8 cellular contexts compared by ENCODE assay signal in genomic region chr6:18154507-18155272, GRCh38. TPM values are rescaled to one million over a fixed set of nuclear protein-coding genes. Genes with fewer than 3 reads are reported as not detected.
DNase-seq lines count a peak whose midpoint lies in the region; ATAC-seq lines count a peak whose summit lies in the region.

TSS of gene TPMT (minus strand) at chr6:18155077. CDS start at chr6:18149127, 5,950 bp downstream.

- no peaks in the 10 kb centered on the region for H3K27me3 ChIP-seq in BLaER1
- H3K27me3 ChIP-seq in iPS DF 6.9 (ENCODE audit: control insufficient read depth, insufficient read depth, low read length), result no peaks in the 10 kb centered on the region

- peak within 1 kb of the TSS; percentile 93 for H3K9ac ChIP-seq in BLaER1

- no peaks in the 10 kb centered on the region for H3K9me3 ChIP-seq in BLaER1
- H3K9me3 ChIP-seq in iPS DF 6.9 (ENCODE audit: control insufficient read depth, insufficient read depth, low read length), result no peaks in the 10 kb centered on the region

- peak within 1 kb of the TSS; percentile 100 for H3K4me3 ChIP-seq in BLaER1
- H3K4me3 ChIP-seq in iPS DF 6.9 (ENCODE audit: low read length), result peak within 1 kb of the TSS; percentile 98
- peak within 1 kb of the TSS; percentile 71 to 96 (median 92) for H3K4me3 ChIP-seq in skin epidermis

- ATAC-seq in GM18909 (IDR thresholded peaks at IDR 0.05; ENCODE audit: poor library complexity, unreplicated experiment) (peak; percentile 51), HG03135 (IDR thresholded peaks at IDR 0.05; ENCODE audit: unreplicated experiment) (peak; percentile 54)

- H3K36me3 ChIP-seq in BLaER1 (peaks cover 9% of the 10 kb centered on the region; the same call in 1 of the 2 replicates), iPS DF 6.9 (ENCODE audit: control insufficient read depth, insufficient read depth, low read length) (no peaks in the 10 kb centered on the region)

- DNase-seq in NCI-H460 (ENCODE audit: extremely low read depth, low read depth), result no peak
- DNase-seq in amygdala (lab: John Stamatoyannopoulos, UW), result peak in 39 of 56 donors; percentile 37 to 100 (median 98)
- peak; percentile 41 for DNase-seq in iPS DF 6.9 (ENCODE audit: low read depth, low spot score)
- no peak for DNase-seq in AG08395 (ENCODE audit: low spot score)

- peak within 1 kb of the TSS; percentile 93 for H3K4me2 ChIP-seq in BLaER1

- no CpG with 5 or more reads among the region's 54 CpGs for WGBS in iPS DF 6.9 (ENCODE audit: insufficient coverage, insufficient read length)

- peaks cover 19% of the 10 kb centered on the region for H3K4me1 ChIP-seq in BLaER1
- H3K4me1 ChIP-seq in iPS DF 6.9 (ENCODE audit: control insufficient read depth, insufficient read depth, low read length), result 0 out of 2 replicates have a peak, but pooled peaks cover 1% of the 10 kb centered on the region

- no peaks in the 10 kb centered on the region for H4K20me1 ChIP-seq in BLaER1

- H3K27ac ChIP-seq in BLaER1 (peak within 1 kb of the TSS; percentile 94), iPS DF 6.9 (ENCODE audit: low read length) (no peak within 1 kb of the TSS), skin epidermis (peak within 1 kb of the TSS; percentile 78 to 96 (median 91))

RNA-seq across cellular contexts. Expression of gene TPMT, which starts in this region (rescaled TPM):
- total RNA-seq in NCI-H460 (2014; rRNA removed; shearing (Covaris generic)), result 12.3 and 14.0 TPM in 2 replicates
- 5.5 and 5.8 TPM in 2 replicates for polyA plus RNA-seq in NCI-H460 (2014; cell fraction: nucleus; rRNA removed)

Comparison
In these comparisons a context has a peak if more than half of its experiments do, and no peak if none do; other contexts are left out.
1. DNase-seq: peak in amygdala (39 of 56) and iPS DF 6.9 (single experiment); none in NCI-H460 (single experiment) and AG08395 (single experiment).
2. Peak in every context shown above with its lines, with median percentiles within 50 percentile points of each other: H3K4me3 ChIP-seq.